ENCODE assay signal across 8 cellular contexts in the genomic region with DNA sequence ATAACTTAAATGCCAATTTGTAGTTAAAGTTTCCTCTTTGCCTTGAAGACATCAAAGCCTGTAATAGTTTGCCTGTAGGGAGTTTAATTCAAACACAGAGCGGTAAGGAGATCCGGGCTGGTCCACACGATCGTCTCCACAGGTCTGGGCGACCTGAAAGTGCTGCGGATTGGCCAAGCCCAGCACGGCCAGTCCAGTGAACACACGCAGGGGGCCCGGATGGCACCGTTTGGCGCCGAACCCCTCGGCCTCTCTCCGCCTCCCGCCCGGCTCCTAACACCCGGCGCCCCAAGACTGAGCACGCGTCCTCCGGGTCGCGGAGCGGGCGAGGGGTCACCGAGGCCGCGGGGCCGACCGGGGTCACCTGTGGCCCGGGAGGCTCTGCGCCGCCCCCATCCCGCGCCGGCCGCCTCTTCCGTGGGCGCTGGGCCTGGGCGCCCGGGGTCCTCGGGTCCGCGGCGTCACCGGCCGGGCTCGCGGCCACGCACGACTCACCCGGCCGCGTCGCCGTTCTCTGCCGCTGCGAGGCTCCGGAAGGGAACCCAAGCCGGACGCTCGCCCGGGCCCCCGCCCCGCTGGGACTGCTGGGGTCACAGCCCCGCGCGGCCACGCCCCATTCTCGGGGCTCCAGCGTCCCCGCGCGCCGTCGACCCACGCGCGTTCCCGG. TPM values are rescaled to one million over a fixed set of nuclear protein-coding genes. Genes with fewer than 3 reads are reported as not detected.
DNase-seq lines count a peak whose midpoint lies in the region; ATAC-seq, FAIRE-seq and TF ChIP-seq lines count a peak whose summit lies in the region.

No MANE protein-coding gene starts in this region.

- H3K4me1 ChIP-seq in Caco-2: peaks cover 8% of the 10 kb centered on the region; the same call in 1 of the 2 replicates
- peaks cover 43% of the 10 kb centered on the region for H3K4me1 ChIP-seq in HepG2 (ENCODE audit: insufficient read depth, low read length)

- H3K27ac Mint-ChIP-seq in Caco-2 (ENCODE audit: unreplicated experiment): peak overlapping the region; percentile 69
- H3K27ac Mint-ChIP-seq in activated CD4-positive, alpha-beta T cell treated with anti-CD3 and anti-CD28 coated beads, Interleukin-2, amount 10 ng/mL, durations not matched to agents 7 days and 5 days: peak overlapping the region; percentile 86

- peak overlapping the region; percentile 81 for H3K4me2 ChIP-seq in HepG2 (ENCODE audit: low read depth, low read length)

- 0 out of 2 replicates have a peak, but pooled peaks have one; percentile 37 for TF ChIP-seq RAD21 in HepG2 (CRISPR knock-in tag; IDR thresholded peaks at IDR 0.05)

- in situ Hi-C loops in HepG2 (cut with HindIII; ENCODE audit: extremely low pct_ligation_motif_present, low pct_unique_long_range_greater_than_20kb): no loop called here

- no peaks in the 10 kb centered on the region for H4K20me1 ChIP-seq in HepG2 (ENCODE audit: insufficient read depth, low read length)

- H3K9me3 ChIP-seq in Caco-2 (no peaks in the 10 kb centered on the region), HepG2 (ENCODE audit: low read length) (no peaks in the 10 kb centered on the region)

- no peaks in the 10 kb centered on the region for H3K27me3 ChIP-seq in Caco-2 (replicated peaks; ENCODE audit: control insufficient read depth, insufficient read depth, low read length)
- H3K27me3 ChIP-seq in HepG2 (ENCODE audit: control insufficient read depth in 1 of 2, insufficient read depth in 2 of 2, low read length in 2 of 2): peaks cover 0 to 3% of the 10 kb centered on the region in 2 experiments; a peak in 1 of 5 replicates

- H3K4me3 Mint-ChIP-seq in Caco-2 (ENCODE audit: unreplicated experiment): peak overlapping the region; percentile 79
- H3K4me3 Mint-ChIP-seq in activated CD4-positive, alpha-beta T cell treated with anti-CD3 and anti-CD28 coated beads, Interleukin-2, amount 10 ng/mL, durations not matched to agents 7 days and 5 days: peak overlapping the region; percentile 79

- WGBS in HepG2 (ENCODE audit: low lambda C conversion rate): 3% methylated on average over 16 of the region's 80 CpGs

- no peaks in the 10 kb centered on the region for H3K36me3 ChIP-seq in Caco-2 (ENCODE audit: control insufficient read depth, insufficient read depth, low read length)
- no peaks in the 10 kb centered on the region for H3K36me3 ChIP-seq in HepG2 (replicated peaks in 1 of 2; ENCODE audit: control insufficient read depth in 1 of 2, insufficient read depth in 2 of 2, low read length in 2 of 2)

- no peaks in the 10 kb centered on the region for H3K27me3 Mint-ChIP-seq in Caco-2 (ENCODE audit: insufficient read depth, unreplicated experiment)
- peaks cover 38% of the 10 kb centered on the region for H3K27me3 Mint-ChIP-seq in activated CD4-positive, alpha-beta T cell treated with anti-CD3 and anti-CD28 coated beads, Interleukin-2, amount 10 ng/mL, durations not matched to agents 7 days and 5 days

- peaks cover 18% of the 10 kb centered on the region for H3K36me3 Mint-ChIP-seq in Caco-2 (ENCODE audit: insufficient read depth, unreplicated experiment)
- peaks cover 7% of the 10 kb centered on the region for H3K36me3 Mint-ChIP-seq in activated CD4-positive, alpha-beta T cell treated with anti-CD3 and anti-CD28 coated beads, Interleukin-2, amount 10 ng/mL, durations not matched to agents 7 days and 5 days (ENCODE audit: low read depth)

- peak overlapping the region; percentile 72 for H3K9ac ChIP-seq in HepG2 (ENCODE audit: insufficient read depth, low read depth, low read length)

- intact Hi-C loops in Caco-2 (cut with micrococcal nuclease; ENCODE audit: unreplicated experiment) (loop anchor here (2.0 kb wide), 1 partner anchor 18 kb away; no protein-coding TSS in a partner anchor), HepG2 (cut with micrococcal nuclease; ENCODE audit: unreplicated experiment) (loop anchor here (2.0 kb wide), 1 partner anchor 18 kb away; no protein-coding TSS in a partner anchor)

- POLR2A ChIA-PET in Caco-2 (lab: Charles Lee): interaction anchor here (1.3 to 1.6 kb wide), 3 partner anchors 18 to 129 kb away, joined by 3 to 10 read pairs (median 9); a partner anchor contains a TSS
- POLR2A ChIA-PET in activated CD4-positive, alpha-beta T cell treated with anti-CD3 and anti-CD28 coated beads, Interleukin-2, amount 10 ng/mL, durations not matched to agents 7 days and 5 days (lab: Charles Lee): no interaction called here
- POLR2A ChIA-PET in HepG2 (lab: Yijun Ruan, JAX): interaction anchor here (0.7 to 1.7 kb wide), 11 partner anchors 10 to 130 kb away, joined by 3 to 25 read pairs (median 7); a partner anchor contains a TSS

- peak overlapping the region; percentile 63 for H3K27ac ChIP-seq in HepG2 (ENCODE audit: extremely low read length, insufficient read depth, low read length)

- no TSS peak for BruUV-seq in Caco-2 (replicated peaks; lab: Mats Ljungman, UMichigan)
- no TSS peak for BruUV-seq in HepG2 (replicated peaks; lab: Mats Ljungman, UMichigan)

- H3K9me3 Mint-ChIP-seq in Caco-2 (ENCODE audit: unreplicated experiment): no peaks in the 10 kb centered on the region
- peaks cover 2% of the 10 kb centered on the region for H3K9me3 Mint-ChIP-seq in activated CD4-positive, alpha-beta T cell treated with anti-CD3 and anti-CD28 coated beads, Interleukin-2, amount 10 ng/mL, durations not matched to agents 7 days and 5 days

- H3K4me3 ChIP-seq in Caco-2 (ENCODE audit: low read depth, low read length) (peak overlapping the region; percentile 79), HepG2 (replicated peaks in 1 of 3; ENCODE audit: insufficient read depth in 1 of 3, low read depth in 2 of 3, low read length in 3 of 3) (peak overlapping the region; percentile 61 to 84 (median 68))

- no peak overlapping the region for H2AFZ ChIP-seq in HepG2 (ENCODE audit: low read length)

- H3K4me1 Mint-ChIP-seq in Caco-2 (ENCODE audit: low read depth, unreplicated experiment): no peaks in the 10 kb centered on the region
- H3K4me1 Mint-ChIP-seq in activated CD4-positive, alpha-beta T cell treated with anti-CD3 and anti-CD28 coated beads, Interleukin-2, amount 10 ng/mL, durations not matched to agents 7 days and 5 days: peaks cover 29% of the 10 kb centered on the region

- no peak for TF ChIP-seq EP300 in HepG2 (IDR thresholded peaks at IDR 0.05; ENCODE audit: low read depth in 2 of 2, low read length in 2 of 2)
- no peak for TF ChIP-seq EP300 in HepG2 (CRISPR knock-in tag; IDR thresholded peaks at IDR 0.05; ENCODE audit: borderline replicate concordance)

- CTCF ChIA-PET in Caco-2 (lab: Charles Lee): interaction anchor here (1.2 kb wide), 1 partner anchor 14 kb away, joined by 3 read pairs; no protein-coding TSS in a partner anchor
- CTCF ChIA-PET in activated CD4-positive, alpha-beta T cell treated with anti-CD3 and anti-CD28 coated beads, Interleukin-2, amount 10 ng/mL, durations not matched to agents 7 days and 5 days (lab: Charles Lee): interaction anchor here (0.6 to 1.6 kb wide), 4 partner anchors 15 to 19 kb away, joined by 3 to 5 read pairs (median 4); no protein-coding TSS in a partner anchor
- CTCF ChIA-PET in HepG2 (lab: Yijun Ruan, JAX; ENCODE audit: low intra/inter-chr PET ratio, low total read pairs): no interaction called here

- ATAC-seq in HepG2 (peak; percentile 81), GM21367 (IDR thresholded peaks at IDR 0.05; ENCODE audit: unreplicated experiment) (no peak), GM18517 (IDR thresholded peaks at IDR 0.05; ENCODE audit: unreplicated experiment) (no peak)

- DNase-seq in Caco-2: peak in 1 of 2 experiments; percentile 63
- peak; percentile 55 for DNase-seq in LHCN-M2 (ENCODE audit: low read depth)
- DNase-seq in activated CD4-positive, alpha-beta T cell treated with anti-CD3 and anti-CD28 coated beads, Interleukin-2, amount 10 ng/mL, durations not matched to agents 7 days and 5 days: peak; percentile 31
- DNase-seq in dermis blood vessel endothelial cell: peak; percentile 69
- DNase-seq in HepG2 (ENCODE audit: low spot score): no peak
- DNase-seq in stimulated activated CD4-positive, alpha-beta T cell treated with anti-CD3 and anti-CD28 coated beads, Interleukin-1b, Interleukin-23, amount 100 ng/mL, for 48 hours: peak; percentile 43

- FAIRE-seq in HepG2 (lab: Jason Lieb, UNC): no peak

- TF ChIP-seq CTCF in Caco-2 (IDR thresholded peaks at IDR 0.05; ENCODE audit: insufficient read depth in 1 of 2, low read depth in 1 of 2, low read length in 1 of 2, severe bottlenecking in 1 of 2, unreplicated experiment in 1 of 2) (no peak), HepG2 (CRISPR knock-in tag; IDR thresholded peaks at IDR 0.05) (no peak)

- TF ChIP-seq POLR2A in HepG2 (IDR thresholded peaks at IDR 0.05; ENCODE audit: insufficient read depth in 1 of 2, low read depth in 2 of 2, low read length in 2 of 2): peak in 1 of 2 experiments; percentile 59; a peak in 2 of 4 replicates

- no peaks in the 10 kb centered on the region for H3K79me2 ChIP-seq in HepG2 (ENCODE audit: insufficient read depth, low read length)

RNA-seq across cellular contexts. Expression of a gene that starts 0.5 kb away (rescaled TPM):
- 57.0 and 60.0 TPM in 2 replicates for total RNA-seq in Caco-2 (2022)
- 150 and 160 TPM in 2 replicates for total RNA-seq in LHCN-M2 (2014; rRNA removed)
- 127 TPM for polyA plus RNA-seq in LHCN-M2 (2012)
- total RNA-seq in activated CD4-positive, alpha-beta T cell treated with anti-CD3 and anti-CD28 coated beads, Interleukin-2, amount 10 ng/mL, durations not matched to agents 7 days and 5 days: 10 to 100 TPM in 1 of 2 experiments, 1 to 10 TPM in 1; 9.1 to 14.3 TPM
- total RNA-seq in dermis blood vessel endothelial cell: 127 and 135 TPM in 2 replicates
- 38.2 and 44.8 TPM in 2 replicates for total RNA-seq in HepG2 (2016; rRNA removed; fragmentation: Illumina TruSeq; extraction: Trizol)
- 16.6 and 17.4 TPM in 2 replicates for total RNA-seq in HepG2 (2016; cell fraction: cytosol; rRNA removed; fragmentation: Illumina TruSeq; extraction: Trizol; ENCODE audit: low read depth)
- 38.2 and 41.7 TPM in 2 replicates for total RNA-seq in HepG2 (2016; cell fraction: insoluble cytoplasmic fraction; rRNA removed; fragmentation: Illumina TruSeq; extraction: Trizol)
- total RNA-seq in HepG2 (2016; cell fraction: membrane; rRNA removed; fragmentation: Illumina TruSeq; extraction: Trizol): 24.5 and 25.6 TPM in 2 replicates
- 23.7 and 24.1 TPM in 2 replicates for total RNA-seq in HepG2 (2016; cell fraction: nucleus; rRNA removed; fragmentation: Illumina TruSeq; extraction: Trizol)
- 61.3 and 63.6 TPM in 2 replicates for polyA plus RNA-seq in HepG2 (2011; rRNA removed)
- polyA plus RNA-seq in HepG2 (2011; cell fraction: cytosol; rRNA removed): 64.8 and 79.1 TPM in 2 replicates
- 72.8 and 85.1 TPM in 2 replicates for polyA plus RNA-seq in HepG2 (2011; cell fraction: nucleus; rRNA removed)
- polyA plus RNA-seq in HepG2 (2012): 43.2 and 44.3 TPM in 2 replicates
- polyA plus RNA-seq in HepG2 (2016; cell fraction: cytosol; fragmentation: Illumina TruSeq; extraction: Trizol; ENCODE audit: low read depth): 22.2 and 23.2 TPM in 2 replicates
- polyA plus RNA-seq in HepG2 (2016; cell fraction: insoluble cytoplasmic fraction; fragmentation: Illumina TruSeq; extraction: Trizol; ENCODE audit: low read depth): 57.5 and 58.5 TPM in 2 replicates
- polyA plus RNA-seq in HepG2 (2016; cell fraction: membrane; fragmentation: Illumina TruSeq; extraction: Trizol; ENCODE audit: low read depth): 27.2 and 27.5 TPM in 2 replicates
- 53.5 and 56.5 TPM in 2 replicates for polyA plus RNA-seq in HepG2 (2016; cell fraction: nucleus; fragmentation: Illumina TruSeq; extraction: Trizol; ENCODE audit: insufficient read depth, low read depth)
- 58.5 and 190 TPM in 2 replicates for polyA minus RNA-seq in HepG2 (2011; rRNA and poly(A)+ RNA removed; ENCODE audit: low replicate concordance)
- polyA minus RNA-seq in HepG2 (2011; cell fraction: cytosol; rRNA and poly(A)+ RNA removed): 36.4 and 38.5 TPM in 2 replicates
- polyA minus RNA-seq in HepG2 (2011; cell fraction: nucleus; rRNA and poly(A)+ RNA removed): 45.4 and 45.6 TPM in 2 replicates

RNA-seq across cellular contexts. Expression of a gene that starts 28.8 kb away (rescaled TPM):
- total RNA-seq in Caco-2 (2022): 35.8 and 37.2 TPM in 2 replicates
- total RNA-seq in LHCN-M2 (2014; rRNA removed): 28.8 and 30.1 TPM in 2 replicates
- polyA plus RNA-seq in LHCN-M2 (2012): 36.4 TPM
- total RNA-seq in activated CD4-positive, alpha-beta T cell treated with anti-CD3 and anti-CD28 coated beads, Interleukin-2, amount 10 ng/mL, durations not matched to agents 7 days and 5 days: 10 to 100 TPM; 37.5 to 43.2 TPM
- total RNA-seq in dermis blood vessel endothelial cell: 22.5 and 24.1 TPM in 2 replicates
- total RNA-seq in HepG2 (2016; rRNA removed; fragmentation: Illumina TruSeq; extraction: Trizol): 56.5 and 63.0 TPM in 2 replicates
- 44.8 and 70.6 TPM in 2 replicates for total RNA-seq in HepG2 (2016; cell fraction: cytosol; rRNA removed; fragmentation: Illumina TruSeq; extraction: Trizol; ENCODE audit: low read depth)
- total RNA-seq in HepG2 (2016; cell fraction: insoluble cytoplasmic fraction; rRNA removed; fragmentation: Illumina TruSeq; extraction: Trizol): 56.8 and 60.6 TPM in 2 replicates
- 53.4 and 80.8 TPM in 2 replicates for total RNA-seq in HepG2 (2016; cell fraction: membrane; rRNA removed; fragmentation: Illumina TruSeq; extraction: Trizol)
- 34.2 and 36.9 TPM in 2 replicates for total RNA-seq in HepG2 (2016; cell fraction: nucleus; rRNA removed; fragmentation: Illumina TruSeq; extraction: Trizol)
- polyA plus RNA-seq in HepG2 (2011; rRNA removed): 27.4 and 32.2 TPM in 2 replicates
- 29.5 and 31.9 TPM in 2 replicates for polyA plus RNA-seq in HepG2 (2011; cell fraction: cytosol; rRNA removed)
- 30.7 and 34.4 TPM in 2 replicates for polyA plus RNA-seq in HepG2 (2011; cell fraction: nucleus; rRNA removed)
- polyA plus RNA-seq in HepG2 (2012): 15.7 and 17.8 TPM in 2 replicates
- polyA plus RNA-seq in HepG2 (2016; cell fraction: cytosol; fragmentation: Illumina TruSeq; extraction: Trizol; ENCODE audit: low read depth): 48.7 and 84.9 TPM in 2 replicates
- polyA plus RNA-seq in HepG2 (2016; cell fraction: insoluble cytoplasmic fraction; fragmentation: Illumina TruSeq; extraction: Trizol; ENCODE audit: low read depth): 61.8 and 64.6 TPM in 2 replicates
- 49.3 and 82.9 TPM in 2 replicates for polyA plus RNA-seq in HepG2 (2016; cell fraction: membrane; fragmentation: Illumina TruSeq; extraction: Trizol; ENCODE audit: low read depth)
- polyA plus RNA-seq in HepG2 (2016; cell fraction: nucleus; fragmentation: Illumina TruSeq; extraction: Trizol; ENCODE audit: insufficient read depth, low read depth): 65.1 and 69.0 TPM in 2 replicates
- 15.8 and 89.9 TPM in 2 replicates for polyA minus RNA-seq in HepG2 (2011; rRNA and poly(A)+ RNA removed; ENCODE audit: low replicate concordance)
- polyA minus RNA-seq in HepG2 (2011; cell fraction: cytosol; rRNA and poly(A)+ RNA removed): 9.1 and 15.4 TPM in 2 replicates
- 17.7 and 19.6 TPM in 2 replicates for polyA minus RNA-seq in HepG2 (2011; cell fraction: nucleus; rRNA and poly(A)+ RNA removed)
